Comparison of ENCODE assay signal across 28 cellular contexts in the genomic region with DNA sequence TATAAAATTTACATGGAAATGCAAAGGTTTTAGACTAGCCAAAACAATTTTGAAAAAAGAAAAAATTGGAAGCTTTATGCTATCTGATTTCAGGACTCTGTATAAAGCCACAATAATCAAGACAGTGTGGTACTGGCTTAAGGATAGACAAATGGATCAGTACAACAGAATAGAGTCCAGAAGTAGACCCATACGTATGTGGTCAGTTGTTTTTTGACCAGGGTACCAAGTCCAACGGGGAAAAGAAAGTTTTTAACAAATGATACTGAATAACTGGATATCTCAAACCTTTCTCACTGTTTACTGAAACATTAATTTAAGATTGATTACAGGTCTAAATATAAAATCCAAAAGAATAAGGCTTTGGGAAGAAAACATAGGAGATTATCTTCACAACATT.
"Had no signal": no experiment of that assay in that cellular context is flagged by ENCODE, and none has a peak within 500 bp of the region (broad histone marks: within the 10 kb centered on the region; RNA-seq: fewer than 3 reads in every experiment).

No MANE protein-coding gene starts in this region.

- H3K36me3 ChIP-seq: breast epithelium, colonic mucosa had no signal

- H3K4me1 ChIP-seq: breast epithelium, colonic mucosa had no signal

- H3K27me3 Mint-ChIP-seq: activated B cell treated with CpG ODN at 0.5 μM for 24 hours; activated CD8-positive, alpha-beta T cell treated with anti-CD3 and anti-CD28 coated beads for 36 hours; activated naive CD8-positive, alpha-beta T cell treated with anti-CD3 and anti-CD28 coated beads, Interleukin-2, amount 10 ng/mL, durations not matched to agents 7 days and 5 days; activated T-helper 17 cell treated with anti-CD3 and anti-CD28 coated beads, Interleukin-2, amount 50 U/mL, for 72 hours; brain had no signal

- ATAC-seq: activated CD4-positive, CD25-positive, alpha-beta regulatory T cell treated with anti-CD3 and anti-CD28 coated beads, Interleukin-2, amount 50 U/mL, for 24 hours; activated CD8-positive, alpha-beta T cell treated with anti-CD3 and anti-CD28 coated beads for 36 hours; activated naive CD4-positive, alpha-beta T cell treated with anti-CD3 and anti-CD28 coated beads, Interleukin-2, amount 50 U/mL, for 72 hours; activated T-cell treated with anti-CD3 and anti-CD28 coated beads, Interleukin-2, amount 50 U/mL, for 4 hours; activated T-helper 17 cell treated with anti-CD3 and anti-CD28 coated beads, Interleukin-2, amount 50 U/mL, for 72 hours; esophagus mucosa had no signal

- H3K27ac Mint-ChIP-seq: activated B cell treated with CpG ODN at 0.5 μM for 24 hours; activated CD8-positive, alpha-beta T cell treated with anti-CD3 and anti-CD28 coated beads for 36 hours; activated naive CD4-positive, alpha-beta T cell treated with anti-CD3 and anti-CD28 coated beads for 36 hours; activated naive CD4-positive, alpha-beta T cell treated with anti-CD3 and anti-CD28 coated beads, Interleukin-2, amount 50 U/mL, for 72 hours; activated naive CD8-positive, alpha-beta T cell treated with anti-CD3 and anti-CD28 coated beads, Interleukin-2, amount 10 ng/mL, durations not matched to agents 7 days and 5 days; activated T-helper 17 cell treated with anti-CD3 and anti-CD28 coated beads, Interleukin-2, amount 50 U/mL, for 72 hours had no signal

- H3K4me3 Mint-ChIP-seq: activated B cell treated with CpG ODN at 0.5 μM for 24 hours; activated CD8-positive, alpha-beta T cell treated with anti-CD3 and anti-CD28 coated beads for 36 hours; activated naive CD4-positive, alpha-beta T cell treated with anti-CD3 and anti-CD28 coated beads for 36 hours; activated naive CD8-positive, alpha-beta T cell treated with anti-CD3 and anti-CD28 coated beads, Interleukin-2, amount 10 ng/mL, durations not matched to agents 7 days and 5 days; activated T-cell treated with anti-CD3 and anti-CD28 coated beads, Interleukin-2, amount 50 U/mL, for 4 hours; activated T-helper 17 cell treated with anti-CD3 and anti-CD28 coated beads, Interleukin-2, amount 50 U/mL, for 72 hours; brain had no signal

- H3K4me3 ChIP-seq: ascending aorta, breast epithelium, cardiac muscle cell, colonic mucosa had no signal

- H3K27me3 ChIP-seq: ascending aorta, breast epithelium, cardiac muscle cell, colonic mucosa had no signal

- H3K9me3 ChIP-seq: ascending aorta, breast epithelium, colonic mucosa had no signal

- FAIRE-seq: frontal cortex had no signal

- H3K9me3 Mint-ChIP-seq: activated CD8-positive, alpha-beta T cell treated with anti-CD3 and anti-CD28 coated beads for 36 hours; activated naive CD4-positive, alpha-beta T cell treated with anti-CD3 and anti-CD28 coated beads for 36 hours; activated naive CD4-positive, alpha-beta T cell treated with anti-CD3 and anti-CD28 coated beads, Interleukin-2, amount 50 U/mL, for 72 hours; activated T-cell treated with anti-CD3 and anti-CD28 coated beads, Interleukin-2, amount 50 U/mL, for 4 hours; activated T-helper 17 cell treated with anti-CD3 and anti-CD28 coated beads, Interleukin-2, amount 50 U/mL, for 72 hours had no signal

- H3K27ac ChIP-seq: ascending aorta, breast epithelium, cardiac muscle cell, colonic mucosa, WERI-Rb-1 had no signal

- H3K4me1 Mint-ChIP-seq: activated naive CD8-positive, alpha-beta T cell treated with anti-CD3 and anti-CD28 coated beads, Interleukin-2, amount 10 ng/mL, durations not matched to agents 7 days and 5 days; activated T-helper 17 cell treated with anti-CD3 and anti-CD28 coated beads, Interleukin-2, amount 50 U/mL, for 72 hours; brain had no signal

- DNase-seq: activated B cell treated with CpG ODN at 0.5 μM for 24 hours; activated CD4-positive, alpha-beta T cell treated with anti-CD3 and anti-CD28 coated beads for 48 hours; activated CD4-positive, alpha-beta T cell treated with anti-CD3 and anti-CD28 coated beads, Interleukin-2, amount 50 U/mL, for 1 hour; activated CD4-positive, alpha-beta T cell treated with anti-CD3 and anti-CD28 coated beads, Interleukin-2, amount 50 U/mL, for 48 hours; activated CD8-positive, alpha-beta memory T cell treated with anti-CD3 and anti-CD28 coated beads for 24 hours; activated CD8-positive, alpha-beta T cell treated with anti-CD3 and anti-CD28 coated beads for 36 hours; activated effector memory CD4-positive, alpha-beta T cell treated with Interleukin-2 at 50 U/mL for 16 hours; activated gamma-delta T cell treated with Interleukin-2 at 50 U/mL for 16 hours; activated naive CD4-positive, alpha-beta T cell treated with anti-CD3 and anti-CD28 coated beads for 36 hours; activated naive CD8-positive, alpha-beta T cell treated with anti-CD3 and anti-CD28 coated beads, Interleukin-2, amount 10 ng/mL, durations not matched to agents 7 days and 5 days; activated T-cell treated with anti-CD3 and anti-CD28 coated beads, Interleukin-2, amount 50 U/mL, for 4 hours; central memory CD4-positive, alpha-beta T cell; cerebellar nuclear complex; colonic mucosa; effector CD8-positive, alpha-beta T cell; foreskin fibroblast; head of caudate nucleus; T-helper 9 cell; WERI-Rb-1 had no signal
